1 cellular context compared by ENCODE assay signal in genomic region chr22:23166841-23167610, GRCh38.
TF ChIP-seq lines count a peak whose summit lies in the region.

No MANE protein-coding gene starts in this region.

TF ChIP-seq in H1, 55 proteins besides CTCF, POLR2A, EP300 and RAD21:
- no peak for TF ChIP-seq MAFK (IDR thresholded peaks at IDR 0.05; ENCODE audit: low read depth, low read length)
- TF ChIP-seq SP4 (IDR thresholded peaks at IDR 0.05; ENCODE audit: low read length), result no peak
- no peak for TF ChIP-seq CTBP2 (IDR thresholded peaks at IDR 0.05; ENCODE audit: borderline replicate concordance, insufficient read depth, insufficient read length, low read length)
- TF ChIP-seq MAX (IDR thresholded peaks at IDR 0.05), result no peak
- TF ChIP-seq SAP30 (IDR thresholded peaks at IDR 0.05; ENCODE audit: insufficient read depth, insufficient replicate concordance, low read length), result no peak
- no peak for TF ChIP-seq RFX5 (IDR thresholded peaks at IDR 0.05; ENCODE audit: borderline replicate concordance, low read depth, low read length)
- TF ChIP-seq RNF2 (IDR thresholded peaks at IDR 0.05; ENCODE audit: borderline replicate concordance, low read depth, low read length, missing control alignments, poor library complexity, severe bottlenecking), result no peak
